Comparison of ENCODE assay signal across 8 cellular contexts in the genomic region with DNA sequence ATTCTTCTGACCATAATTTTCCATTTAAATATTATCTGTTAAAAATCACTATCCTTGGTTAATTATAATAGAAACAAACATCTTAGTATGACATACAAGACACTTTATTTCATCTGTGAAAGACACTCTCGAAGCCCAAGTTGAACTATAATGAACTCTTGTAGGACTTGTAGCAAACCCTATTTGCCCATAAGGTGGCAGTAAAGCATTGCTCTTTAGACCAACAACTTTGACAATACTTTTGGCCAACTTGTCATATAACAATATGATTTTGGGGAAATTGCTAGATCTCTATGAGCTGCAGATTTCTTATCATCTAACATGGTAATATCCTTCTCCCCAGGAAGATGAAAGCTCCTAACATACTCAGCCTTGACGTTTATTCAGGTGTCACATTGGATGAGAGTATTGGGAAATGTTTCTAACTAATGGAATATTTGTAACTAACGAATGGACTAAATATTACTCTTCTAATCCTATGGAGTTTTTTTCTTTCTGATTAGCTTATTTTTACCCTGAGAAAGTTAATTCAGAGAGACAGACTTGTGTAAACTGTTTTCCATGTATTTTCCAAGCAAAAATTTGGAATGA. TPM values are rescaled to one million over a fixed set of nuclear protein-coding genes. Genes with fewer than 3 reads are reported as not detected.
A peak's percentile ranks its signal among the peaks of the same experiment; 100 is the strongest.
DNase-seq lines count a peak whose midpoint lies in the region; ATAC-seq and TF ChIP-seq lines count a peak whose summit lies in the region.

No MANE protein-coding gene starts in this region.

- H2BK120ac ChIP-seq in mesenchymal stem cell (ENCODE audit: low read depth, low read length) = no peak overlapping the region

- no peak for DNase-seq in CD14-positive monocyte (ENCODE audit: low spot score)
- DNase-seq in HS-27A (ENCODE audit: low read depth) = peak; percentile 11
- no peak for DNase-seq in dorsolateral prefrontal cortex
- peak; percentile 73 for DNase-seq in mesenchymal stem cell
- no peak for DNase-seq in H7
- DNase-seq in HPDE6-E6E7 (ENCODE audit: extremely low spot score) = no peak

- H2BK5ac ChIP-seq in mesenchymal stem cell (ENCODE audit: low read depth, low read length, poor library complexity, severe bottlenecking) = no peak overlapping the region

- peak; percentile 83 for TF ChIP-seq CTCF in CD14-positive monocyte (IDR thresholded peaks at IDR 0.05)
- TF ChIP-seq CTCF in OCI-LY3 (IDR thresholded peaks at IDR 0.05; ENCODE audit: low read depth, low read length) = peak; percentile 75
- TF ChIP-seq CTCF in dorsolateral prefrontal cortex (IDR thresholded peaks at IDR 0.05 in 54 of 56, conservative IDR thresholded peaks at IDR 0.05 in 2 of 56; ENCODE audit: low read depth in 1 of 56, partially characterized antibody in 56 of 56) = peak; percentile 34 to 86 (median 72)

- H3K4me1 Mint-ChIP-seq in CD14-positive monocyte = peaks cover 2% of the 10 kb centered on the region

- no peak overlapping the region for H2BK12ac ChIP-seq in mesenchymal stem cell (ENCODE audit: low read length in 2 of 2)

- no peaks in the 10 kb centered on the region for H4K20me1 ChIP-seq in OCI-LY3 (ENCODE audit: insufficient read depth, low read length)

- H3K36me3 ChIP-seq in OCI-LY3 (replicated peaks; ENCODE audit: low read depth, low read length) (no peaks in the 10 kb centered on the region), mesenchymal stem cell (ENCODE audit: control insufficient read depth in 1 of 2, insufficient read depth in 2 of 2, low read depth in 1 of 2, low read length in 2 of 2) (no peaks in the 10 kb centered on the region), H7 (replicated peaks; ENCODE audit: control insufficient read depth, insufficient read depth, low read length) (no peaks in the 10 kb centered on the region)

- WGBS in mesenchymal stem cell = 20% methylated on average over 1 of the region's 3 CpGs

- no peak overlapping the region for H4K91ac ChIP-seq in mesenchymal stem cell (ENCODE audit: low read length)

- H3K79me1 ChIP-seq in mesenchymal stem cell (replicated peaks; ENCODE audit: low read length, poor library complexity, severe bottlenecking) = no peaks in the 10 kb centered on the region

- H2BK15ac ChIP-seq in mesenchymal stem cell (ENCODE audit: low read depth, poor library complexity, severe bottlenecking) = no peak overlapping the region

- H3K4me1 ChIP-seq in OCI-LY3 (ENCODE audit: low read length) (no peaks in the 10 kb centered on the region), mesenchymal stem cell (ENCODE audit: control insufficient read depth, insufficient read depth, low read depth, low read length) (no peaks in the 10 kb centered on the region)

- H3K27me3 ChIP-seq in OCI-LY3 (ENCODE audit: low read depth, low read length) (no peaks in the 10 kb centered on the region), dorsolateral prefrontal cortex (no peaks in the 10 kb centered on the region), mesenchymal stem cell (ENCODE audit: control insufficient read depth in 1 of 2, insufficient read depth in 1 of 2, low read length in 2 of 2) (peaks cover 0 to 7% of the 10 kb centered on the region in 2 experiments), H7 (ENCODE audit: control insufficient read depth, insufficient read depth, low read length) (no peaks in the 10 kb centered on the region)

- H3K4me2 ChIP-seq in OCI-LY3 (ENCODE audit: low read length) (no peak overlapping the region), mesenchymal stem cell (ENCODE audit: low read length, poor library complexity, severe bottlenecking) (no peak overlapping the region)

- no peak overlapping the region for H4K8ac ChIP-seq in mesenchymal stem cell (ENCODE audit: low read length)

- H3K27ac ChIP-seq in OCI-LY3 (ENCODE audit: low read length) (no peak overlapping the region), dorsolateral prefrontal cortex (no peak overlapping the region), mesenchymal stem cell (ENCODE audit: low read length, poor library complexity, severe bottlenecking) (no peak overlapping the region)

- no peaks in the 10 kb centered on the region for H3K36me3 Mint-ChIP-seq in CD14-positive monocyte

- no peak overlapping the region for H3K4ac ChIP-seq in mesenchymal stem cell (ENCODE audit: low read depth in 1 of 2, low read length in 2 of 2)

- H3K4me3 ChIP-seq in OCI-LY3 (ENCODE audit: low read length) (no peak overlapping the region), dorsolateral prefrontal cortex (no peak overlapping the region), mesenchymal stem cell (ENCODE audit: insufficient read depth in 1 of 2, low read depth in 1 of 2, low read length in 2 of 2) (no peak overlapping the region), H7 (ENCODE audit: insufficient read depth, low read depth, low read length) (no peak overlapping the region)

- no peak overlapping the region for H3K4me3 Mint-ChIP-seq in CD14-positive monocyte

- peaks cover 1 to 5% (median 2%) of the 10 kb centered on the region in 3 donors for H3K27me3 Mint-ChIP-seq in CD14-positive monocyte (ENCODE audit: low read depth in 3 of 3)

- no peak overlapping the region for H3K27ac Mint-ChIP-seq in CD14-positive monocyte

- H3K9ac ChIP-seq in OCI-LY3 (ENCODE audit: low read length) (no peak overlapping the region), mesenchymal stem cell (ENCODE audit: low read length) (no peak overlapping the region)

- no peak overlapping the region for H3K18ac ChIP-seq in mesenchymal stem cell (ENCODE audit: low read depth in 1 of 2, low read length in 2 of 2)

- no peak overlapping the region for H3K14ac ChIP-seq in mesenchymal stem cell (ENCODE audit: low read length in 2 of 2)

- H2AK5ac ChIP-seq in mesenchymal stem cell (ENCODE audit: low read length, severe bottlenecking) = no peak overlapping the region

- H3K9me3 ChIP-seq in OCI-LY3 (ENCODE audit: insufficient read depth, low read length) (no peaks in the 10 kb centered on the region), mesenchymal stem cell (ENCODE audit: control insufficient read depth, low read length) (no peaks in the 10 kb centered on the region)

- ATAC-seq in GM18907 (IDR thresholded peaks at IDR 0.05; ENCODE audit: unreplicated experiment) = peak; percentile 73

- H3K23ac ChIP-seq in mesenchymal stem cell (ENCODE audit: low read length in 2 of 2) = no peak overlapping the region

- H3K79me2 ChIP-seq in OCI-LY3 (ENCODE audit: low read length) = no peaks in the 10 kb centered on the region

- H3K9me3 Mint-ChIP-seq in CD14-positive monocyte = no peaks in the 10 kb centered on the region

- H2AFZ ChIP-seq in OCI-LY3 (ENCODE audit: low read depth, low read length) (no peak overlapping the region), mesenchymal stem cell (ENCODE audit: low read depth, low read length) (no peak overlapping the region)

- intact Hi-C loops in CD14-positive monocyte (cut with micrococcal nuclease) = loop anchor here (5.0 to 10.0 kb wide), 3 partner anchors 195 to 553 kb away; no protein-coding TSS in a partner anchor
- intact Hi-C loops in dorsolateral prefrontal cortex (cut with DNase I) = loop anchor here in 1 of 2 donors (5.0 to 10.0 kb wide), 3 partner anchors 195 to 553 kb away; no protein-coding TSS in a partner anchor

RNA-seq across cellular contexts. Expression of gene SPINK14, which starts 11.0 kb away (rescaled TPM):
- not detected for polyA plus RNA-seq in CD14-positive monocyte
- total RNA-seq in dorsolateral prefrontal cortex = not detected
- not detected for polyA plus RNA-seq in mesenchymal stem cell (2013, experiment 1 of 2)
- not detected for polyA plus RNA-seq in mesenchymal stem cell (2013, experiment 2 of 2)
- total RNA-seq in H7 (2014; rRNA removed; shearing (Covaris generic)) = not detected in 2 replicates

RNA-seq across cellular contexts. Expression of gene SPINK6, which starts 23.5 kb away (rescaled TPM):
- not detected for polyA plus RNA-seq in CD14-positive monocyte
- total RNA-seq in dorsolateral prefrontal cortex = not detected
- polyA plus RNA-seq in mesenchymal stem cell (2013, experiment 1 of 2) = not detected
- polyA plus RNA-seq in mesenchymal stem cell (2013, experiment 2 of 2) = not detected
- not detected in 2 replicates for total RNA-seq in H7 (2014; rRNA removed; shearing (Covaris generic))

RNA-seq across cellular contexts. Expression of gene MARCOL, which starts 59.0 kb away (rescaled TPM):
- polyA plus RNA-seq in CD14-positive monocyte = not detected
- not detected for total RNA-seq in dorsolateral prefrontal cortex
- polyA plus RNA-seq in mesenchymal stem cell (2013, experiment 1 of 2) = not detected
- polyA plus RNA-seq in mesenchymal stem cell (2013, experiment 2 of 2) = not detected
- total RNA-seq in H7 (2014; rRNA removed; shearing (Covaris generic)) = not detected in 2 replicates

Comparison
In these comparisons a context has a peak if more than half of its experiments do, and no peak if none do; other contexts are left out.
1. DNase-seq: peak in HS-27A (single experiment) and mesenchymal stem cell (single experiment); none in CD14-positive monocyte (single experiment), dorsolateral prefrontal cortex (0 of 10), H7 (single experiment) and HPDE6-E6E7 (single experiment).
2. Peak in every context shown above with its lines, with median percentiles within 50 percentile points of each other: CTCF ChIP-seq.